In genomic region chr6:114989279-114989964, GRCh38 we compare ENCODE assay signal across 10 cellular contexts.
DNase-seq lines count a peak whose midpoint lies in the region; ATAC-seq and TF ChIP-seq lines count a peak whose summit lies in the region.
"Had no signal": no experiment of that assay in that cellular context is flagged by ENCODE, and none has a peak within 500 bp of the region (broad histone marks: within the 10 kb centered on the region; RNA-seq: fewer than 3 reads in every experiment).

No MANE protein-coding gene starts in this region.

- no peaks in the 10 kb centered on the region for H3K4me1 Mint-ChIP-seq in T-helper 17 cell

- no peak overlapping the region for H3K4me3 Mint-ChIP-seq in T-helper 17 cell

- no peak for TF ChIP-seq POLR2A in thyroid gland (IDR thresholded peaks at IDR 0.05)

- 87 to 91% methylated on average over 5 of the region's 5 CpGs for WGBS in thyroid gland, 2 donors

- no peaks in the 10 kb centered on the region for H3K27me3 ChIP-seq in thyroid gland

- no peaks in the 10 kb centered on the region for H3K36me3 Mint-ChIP-seq in T-helper 17 cell (ENCODE audit: low read depth)

- H3K36me3 ChIP-seq in thyroid gland = no peaks in the 10 kb centered on the region

- no peak overlapping the region for H3K27ac ChIP-seq in thyroid gland
- H3K27ac ChIP-seq: KMS-11 had no signal

- peak; percentile 99 for ATAC-seq in GM19397 (IDR thresholded peaks at IDR 0.05; ENCODE audit: unreplicated experiment)
- ATAC-seq in HG03039 (IDR thresholded peaks at IDR 0.05; ENCODE audit: unreplicated experiment) = peak; percentile 99
- ATAC-seq in T-helper 17 cell = peak; percentile 93

- H3K27ac Mint-ChIP-seq in T-helper 17 cell = peak overlapping the region; percentile 1

- in situ Hi-C loops in GM13976 (cut with MboI; ENCODE audit: low sequenced_read_pairs, unreplicated experiment) (no loop called here), ACHN (cut with HindIII; ENCODE audit: low pct_ligation_motif_present, low pct_unique_long_range_greater_than_20kb, low sequenced_read_pairs) (no loop called here)

- DNase-seq in GM13976 (ENCODE audit: low spot score) (peak; percentile 20), T-helper 17 cell (peak in 1 of 3 donors; percentile 8), thyroid gland (no peak), ACHN (no peak), RKO (ENCODE audit: low spot score) (no peak), SK-N-DZ (ENCODE audit: low spot score) (no peak)
- DNase-seq: SHP77 treated with DMSO at 0.1 percent for 48 hours had no signal

- intact Hi-C loops in thyroid gland (cut with DNase I) = no loop called here

- H3K4me3 ChIP-seq in thyroid gland (replicated peaks in 1 of 3) = no peak overlapping the region

- no peaks in the 10 kb centered on the region for H3K4me1 ChIP-seq in thyroid gland

- H3K9me3 ChIP-seq in T-helper 17 cell (ENCODE audit: control insufficient read depth, low read length, poor library complexity, severe bottlenecking) = no peaks in the 10 kb centered on the region
- no peaks in the 10 kb centered on the region for H3K9me3 ChIP-seq in thyroid gland

- no peaks in the 10 kb centered on the region for H3K27me3 Mint-ChIP-seq in T-helper 17 cell

- TF ChIP-seq CTCF in GM13976 (IDR thresholded peaks at IDR 0.05; ENCODE audit: borderline replicate concordance, control extremely low read depth, extremely low read depth, insufficient read depth, missing control alignments) = no peak
- TF ChIP-seq CTCF in thyroid gland (IDR thresholded peaks at IDR 0.05) = no peak
